ENCODE assay signal across 8 cellular contexts in the genomic region with DNA sequence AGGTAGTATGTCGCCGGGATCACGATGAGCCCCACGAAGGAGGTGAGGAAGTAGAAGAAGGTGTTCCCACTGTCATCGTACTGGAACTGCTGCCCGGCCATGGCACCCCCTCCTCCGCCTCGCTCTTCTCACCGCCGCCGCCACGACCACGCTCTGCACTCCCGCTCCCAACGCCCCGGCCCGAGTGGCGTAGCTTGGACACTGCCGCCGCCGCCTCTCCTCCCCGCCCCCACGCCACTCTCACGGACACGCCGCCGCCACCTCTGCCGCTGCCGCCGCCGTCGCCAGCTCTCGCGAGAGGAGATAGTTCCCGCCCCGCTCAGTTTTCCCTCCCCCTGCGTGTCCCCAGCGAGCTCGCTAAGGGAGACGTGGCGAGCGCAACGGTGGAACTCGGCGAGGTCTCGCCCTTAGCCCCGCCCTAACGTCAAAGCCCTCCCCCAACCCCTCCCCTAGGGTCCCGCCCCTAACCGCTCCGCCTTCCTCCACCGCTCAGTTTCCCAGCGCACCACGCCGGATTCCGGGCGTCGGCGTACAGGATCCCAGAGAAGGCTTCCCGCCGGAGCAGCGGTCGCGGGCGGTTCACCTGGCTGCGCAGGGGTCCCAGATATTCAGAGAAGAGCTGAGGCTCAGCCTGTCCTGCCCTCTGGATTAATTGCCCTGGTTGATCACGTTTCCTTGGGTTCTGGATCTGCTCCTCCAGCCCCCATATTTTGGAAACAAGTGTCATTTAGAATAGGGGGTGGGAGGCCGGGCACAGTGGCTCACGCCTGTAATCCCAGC. TPM values are rescaled to one million over a fixed set of nuclear protein-coding genes. Genes with fewer than 3 reads are reported as not detected.
DNase-seq lines count a peak whose midpoint lies in the region; ATAC-seq lines count a peak whose summit lies in the region.

A gene with protein sequence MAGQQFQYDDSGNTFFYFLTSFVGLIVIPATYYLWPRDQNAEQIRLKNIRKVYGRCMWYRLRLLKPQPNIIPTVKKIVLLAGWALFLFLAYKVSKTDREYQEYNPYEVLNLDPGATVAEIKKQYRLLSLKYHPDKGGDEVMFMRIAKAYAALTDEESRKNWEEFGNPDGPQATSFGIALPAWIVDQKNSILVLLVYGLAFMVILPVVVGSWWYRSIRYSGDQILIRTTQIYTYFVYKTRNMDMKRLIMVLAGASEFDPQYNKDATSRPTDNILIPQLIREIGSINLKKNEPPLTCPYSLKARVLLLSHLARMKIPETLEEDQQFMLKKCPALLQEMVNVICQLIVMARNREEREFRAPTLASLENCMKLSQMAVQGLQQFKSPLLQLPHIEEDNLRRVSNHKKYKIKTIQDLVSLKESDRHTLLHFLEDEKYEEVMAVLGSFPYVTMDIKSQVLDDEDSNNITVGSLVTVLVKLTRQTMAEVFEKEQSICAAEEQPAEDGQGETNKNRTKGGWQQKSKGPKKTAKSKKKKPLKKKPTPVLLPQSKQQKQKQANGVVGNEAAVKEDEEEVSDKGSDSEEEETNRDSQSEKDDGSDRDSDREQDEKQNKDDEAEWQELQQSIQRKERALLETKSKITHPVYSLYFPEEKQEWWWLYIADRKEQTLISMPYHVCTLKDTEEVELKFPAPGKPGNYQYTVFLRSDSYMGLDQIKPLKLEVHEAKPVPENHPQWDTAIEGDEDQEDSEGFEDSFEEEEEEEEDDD (minus strand): TSS at position 300 of the 780 bp plus-strand sequence. CDS start 199 bp downstream, at position 101.

- CTCF ChIA-PET in activated CD8-positive, alpha-beta memory T cell treated with anti-CD3 and anti-CD28 coated beads for 36 hours (lab: Charles Lee): no interaction called here

- ATAC-seq in GM21360 (IDR thresholded peaks at IDR 0.05; ENCODE audit: unreplicated experiment): peak; percentile 91
- ATAC-seq in memory B cell (ENCODE audit: low read depth): peak; percentile 94

- DNase-seq in COLO829 (ENCODE audit: low spot score) (peak; percentile 95), HT1080 (ENCODE audit: low read depth) (peak; percentile 86), NOMO-1 (lab: John Stamatoyannopoulos, UW; ENCODE audit: unreplicated experiment in 2 of 2) (peak; percentile 89 to 91), memory B cell (ENCODE audit: low spot score in 2 of 2) (peak; percentile 97)
- DNase-seq in effector CD8-positive, alpha-beta T cell (lab: John Stamatoyannopoulos, UW): peak; percentile 96
- peak; percentile 94 for DNase-seq in stimulated activated CD8-positive, alpha-beta memory T cell treated with anti-CD3 and anti-CD28 coated beads, Interleukin-12 subunit alpha, Interleukin-12 subunit beta, amount 100 ng/mL, for 1 hour (ENCODE audit: low read depth)

- no peaks in the 10 kb centered on the region for H3K9me3 Mint-ChIP-seq in memory B cell

- peaks cover 14% of the 10 kb centered on the region for H3K4me1 Mint-ChIP-seq in memory B cell

- POLR2A ChIA-PET in activated CD8-positive, alpha-beta memory T cell treated with anti-CD3 and anti-CD28 coated beads for 36 hours (lab: Charles Lee): interaction anchor here (0.5 to 0.9 kb wide), 5 partner anchors 110 to 1553 kb away, joined by 3 to 6 read pairs (median 4); no protein-coding TSS in a partner anchor

- no peaks in the 10 kb centered on the region for H3K27me3 Mint-ChIP-seq in memory B cell

- H3K4me3 Mint-ChIP-seq in memory B cell: peak within 1 kb of the TSS; percentile 99

- H3K27ac Mint-ChIP-seq in memory B cell: peak within 1 kb of the TSS; percentile 94

- peaks cover 2% of the 10 kb centered on the region for H3K36me3 Mint-ChIP-seq in memory B cell

RNA-seq across cellular contexts. Expression of the gene that starts here (rescaled TPM):
- 4.0 and 10.8 TPM in 2 replicates for total RNA-seq in HT1080 (2014; rRNA removed; shearing (Covaris generic))
- polyA plus RNA-seq in HT1080 (2015; cell fraction: cytosol; rRNA removed): 24.3 and 27.6 TPM in 2 replicates
- 49.6 and 55.6 TPM in 2 replicates for polyA plus RNA-seq in HT1080 (2015; cell fraction: nucleus; rRNA removed)
- total RNA-seq in activated CD8-positive, alpha-beta memory T cell treated with anti-CD3 and anti-CD28 coated beads for 36 hours: 10 to 100 TPM; 80.7 to 82.6 TPM

Comparison
In these comparisons a context has a peak if more than half of its experiments do, and no peak if none do; other contexts are left out.
1. Peak in every context shown above with its lines: DNase-seq and ATAC-seq.